In the genomic region with DNA sequence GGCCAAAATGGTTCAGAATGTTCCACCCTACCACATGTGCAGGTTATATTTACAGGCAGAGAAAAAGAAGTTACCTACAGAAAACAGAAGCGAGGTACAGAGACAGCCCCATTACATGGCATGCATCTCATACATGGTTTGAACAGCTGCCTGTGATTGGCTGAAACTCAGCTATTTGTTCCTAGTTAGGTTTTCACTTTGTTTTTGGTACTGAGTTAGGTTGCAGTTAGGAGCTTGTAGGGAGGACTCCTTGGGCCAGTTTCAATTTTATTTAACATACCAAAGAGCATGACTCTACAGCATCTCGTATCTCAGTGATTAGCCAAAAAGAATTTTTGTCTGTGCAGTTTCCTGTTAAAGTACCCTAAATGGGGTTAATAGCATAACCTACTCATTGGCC, we compare ENCODE assay signal across 15 cellular contexts.
DNase-seq lines count a peak whose midpoint lies in the region; TF ChIP-seq lines count a peak whose summit lies in the region.
"Had no signal": no experiment of that assay in that cellular context is flagged by ENCODE, and none has a peak within 500 bp of the region (broad histone marks: within the 10 kb centered on the region; RNA-seq: fewer than 3 reads in every experiment).

No MANE protein-coding gene starts in this region.

- H3K4me1 Mint-ChIP-seq in IgD-negative memory B cell = peaks cover 6 to 23% (median 10%) of the 10 kb centered on the region in 3 donors
- peaks cover 10% of the 10 kb centered on the region for H3K4me1 Mint-ChIP-seq in Calu3 (ENCODE audit: low read depth, unreplicated experiment)
- H3K4me1 Mint-ChIP-seq: activated naive CD8-positive, alpha-beta T cell treated with anti-CD3 and anti-CD28 coated beads for 36 hours had no signal

- peak; percentile 22 for DNase-seq in AG20443 (ENCODE audit: low spot score)
- peak; percentile 22 for DNase-seq in choroid plexus epithelial cell (ENCODE audit: low read depth)
- peak; percentile 12 for DNase-seq in myocyte (ENCODE audit: low read depth)
- DNase-seq in stimulated activated CD4-positive, alpha-beta T cell treated with anti-CD3 and anti-CD28 coated beads, Interleukin-2, amount 100 ng/mL, for 48 hours = no peak
- DNase-seq in NCI-H2171 treated with DMSO at 0.1 percent for 48 hours (lab: John Stamatoyannopoulos, UW) = no peak
- DNase-seq in Calu3 = no peak
- DNase-seq in NCI-H1436 (lab: John Stamatoyannopoulos, UW) = no peak
- DNase-seq: activated naive CD8-positive, alpha-beta T cell treated with anti-CD3 and anti-CD28 coated beads for 36 hours; mucosa of descending colon; NCI-H748 treated with DMSO at 0.1 percent for 48 hours; PC-3 had no signal

- CTCF ChIA-PET in Calu3 (lab: Charles Lee) = interaction anchor here (3.7 kb wide), 1 partner anchor 171 kb away, joined by 47 read pairs; no protein-coding TSS in a partner anchor

- TF ChIP-seq CTCF in choroid plexus epithelial cell (conservative IDR thresholded peaks at IDR 0.05; ENCODE audit: low read depth, low read length) (no peak), Calu3 (IDR thresholded peaks at IDR 0.05; ENCODE audit: unreplicated experiment) (no peak)

- intact Hi-C loops in Calu3 (cut with micrococcal nuclease; ENCODE audit: unreplicated experiment) = loop anchor here (1.0 to 10.0 kb wide), 2 partner anchors 93 to 142 kb away; no protein-coding TSS in a partner anchor

- peaks cover 0 to 4% (median 4%) of the 10 kb centered on the region in 3 donors for H3K9me3 Mint-ChIP-seq in IgD-negative memory B cell
- no peaks in the 10 kb centered on the region for H3K9me3 Mint-ChIP-seq in Calu3 (ENCODE audit: low read depth, unreplicated experiment)

- H3K27ac Mint-ChIP-seq in IgD-negative memory B cell = peak overlapping the region in 2 of 3 donors; percentile 6 to 79
- H3K27ac Mint-ChIP-seq in Calu3 (ENCODE audit: unreplicated experiment) = no peak overlapping the region
- H3K27ac Mint-ChIP-seq: activated naive CD8-positive, alpha-beta T cell treated with anti-CD3 and anti-CD28 coated beads for 36 hours; brain had no signal

- H3K4me3 ChIP-seq in choroid plexus epithelial cell (ENCODE audit: low read depth, low read length) = no peak overlapping the region
- H3K4me3 ChIP-seq: coronary artery, mucosa of descending colon, SJSA1 had no signal

- H3K4me3 Mint-ChIP-seq in IgD-negative memory B cell (no peak overlapping the region), Calu3 (ENCODE audit: low read depth, unreplicated experiment) (no peak overlapping the region)
- H3K4me3 Mint-ChIP-seq: activated naive CD8-positive, alpha-beta T cell treated with anti-CD3 and anti-CD28 coated beads for 36 hours; brain had no signal

- peaks cover 9% of the 10 kb centered on the region for H3K36me3 Mint-ChIP-seq in IgD-negative memory B cell
- no peaks in the 10 kb centered on the region for H3K36me3 Mint-ChIP-seq in Calu3 (ENCODE audit: insufficient read depth, unreplicated experiment)
- H3K36me3 Mint-ChIP-seq: activated naive CD8-positive, alpha-beta T cell treated with anti-CD3 and anti-CD28 coated beads for 36 hours had no signal

- H3K27me3 Mint-ChIP-seq in IgD-negative memory B cell = no peaks in the 10 kb centered on the region
- no peaks in the 10 kb centered on the region for H3K27me3 Mint-ChIP-seq in Calu3 (ENCODE audit: unreplicated experiment)
- H3K27me3 Mint-ChIP-seq: activated naive CD8-positive, alpha-beta T cell treated with anti-CD3 and anti-CD28 coated beads for 36 hours; brain had no signal

- no TSS peak for BruUV-seq in Calu3 (replicated peaks; lab: Mats Ljungman, UMichigan)

Comparison
In these comparisons a context has a peak if more than half of its experiments do, and no peak if none do; other contexts are left out.
1. DNase-seq: peak in AG20443 (single experiment), choroid plexus epithelial cell (single experiment) and myocyte (single experiment); none in stimulated activated CD4-positive, alpha-beta T cell treated with anti-CD3 and anti-CD28 coated beads, Interleukin-2, amount 100 ng/mL, for 48 hours (0 of 2), NCI-H2171 treated with DMSO at 0.1 percent for 48 hours (single experiment), Calu3 (single experiment) and NCI-H1436 (single experiment).